7 cellular contexts compared by ENCODE assay signal in the genomic region with DNA sequence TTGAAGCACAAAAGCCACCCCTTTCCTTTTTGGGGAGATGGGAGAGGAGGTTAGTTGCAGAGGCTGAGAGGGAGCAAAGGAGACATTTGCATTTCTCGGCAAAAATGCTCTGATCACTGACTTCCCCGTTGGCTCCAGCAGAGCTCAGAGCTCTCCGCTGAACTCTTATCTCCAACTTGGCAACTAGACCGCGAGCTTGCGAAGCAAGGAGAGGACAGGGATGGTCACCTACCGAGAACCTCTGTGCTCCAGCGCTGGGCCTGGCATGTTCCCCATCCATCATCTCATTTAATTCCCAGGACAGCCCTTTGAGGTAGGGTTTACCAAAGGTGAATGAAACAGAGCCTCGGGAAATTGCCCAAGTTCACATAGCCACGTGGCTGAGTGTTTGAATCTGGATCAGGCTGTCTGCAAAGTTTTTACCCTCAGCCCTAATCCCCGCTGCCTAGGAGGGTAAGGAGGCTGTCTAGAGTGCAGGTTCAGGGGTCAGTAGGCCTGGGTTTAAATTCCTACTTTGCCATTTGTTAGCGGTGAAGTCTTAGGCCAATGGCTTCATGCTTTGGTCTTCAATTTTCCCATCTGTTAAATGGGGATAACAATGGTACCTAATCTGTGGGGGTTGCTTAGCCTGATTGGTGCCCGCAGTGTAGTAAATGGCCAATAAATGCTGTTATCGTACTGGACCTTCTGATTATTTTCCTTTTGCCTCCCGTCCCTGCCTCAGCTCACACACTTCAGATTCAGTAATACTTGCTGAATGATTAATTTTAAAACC. TPM values are rescaled to one million over a fixed set of nuclear protein-coding genes. Genes with fewer than 3 reads are reported as not detected.
DNase-seq lines count a peak whose midpoint lies in the region; ATAC-seq and TF ChIP-seq lines count a peak whose summit lies in the region.

No MANE protein-coding gene starts in this region.

- no peak overlapping the region for H3K27ac ChIP-seq in iPS-18a (ENCODE audit: low read length)
- no peak overlapping the region for H3K27ac ChIP-seq in smooth muscle cell (ENCODE audit: low read depth)

- peak overlapping the region; percentile 82 for H3K4me2 ChIP-seq in smooth muscle cell

- H3K9ac ChIP-seq in iPS-18a (ENCODE audit: low read length) (no peak overlapping the region), smooth muscle cell (ENCODE audit: low read depth) (no peak overlapping the region)

- H3K27me3 ChIP-seq in iPS-18a (ENCODE audit: control insufficient read depth, insufficient read depth, low read length) (peaks cover 65% of the 10 kb centered on the region), smooth muscle cell (ENCODE audit: low read depth) (peaks cover 30% of the 10 kb centered on the region)

- peaks cover 25% of the 10 kb centered on the region for H3K4me1 Mint-ChIP-seq in activated naive CD8-positive, alpha-beta T cell treated with anti-CD3 and anti-CD28 coated beads, Interleukin-2, amount 50 U/mL, for 24 hours

- H4K20me1 ChIP-seq in smooth muscle cell (ENCODE audit: low read depth) = no peaks in the 10 kb centered on the region

- H3K79me2 ChIP-seq in smooth muscle cell (ENCODE audit: low read depth) = no peaks in the 10 kb centered on the region

- no peak overlapping the region for H2AFZ ChIP-seq in smooth muscle cell (ENCODE audit: low read depth)

- no peak for TF ChIP-seq CTCF in smooth muscle cell (IDR thresholded peaks at IDR 0.05; ENCODE audit: borderline replicate concordance, insufficient read depth, poor library complexity, severe bottlenecking)

- peak overlapping the region; percentile 17 for H3K4me3 Mint-ChIP-seq in activated naive CD8-positive, alpha-beta T cell treated with anti-CD3 and anti-CD28 coated beads, Interleukin-2, amount 50 U/mL, for 24 hours

- ATAC-seq in HG02610 (IDR thresholded peaks at IDR 0.05; ENCODE audit: unreplicated experiment) (peak; percentile 2), HG02763 (IDR thresholded peaks at IDR 0.05; ENCODE audit: unreplicated experiment) (no peak)
- ATAC-seq in activated naive CD8-positive, alpha-beta T cell treated with anti-CD3 and anti-CD28 coated beads, Interleukin-2, amount 50 U/mL, for 24 hours = no peak

- H3K36me3 ChIP-seq in iPS-18a (ENCODE audit: control insufficient read depth, low read depth, low read length) = no peaks in the 10 kb centered on the region
- no peaks in the 10 kb centered on the region for H3K36me3 ChIP-seq in smooth muscle cell (ENCODE audit: low read depth)

- WGBS in smooth muscle cell (ENCODE audit: low lambda C conversion rate) = 56% methylated on average over 15 of the region's 15 CpGs

- peaks cover 10% of the 10 kb centered on the region for H3K9me3 ChIP-seq in iPS-18a (ENCODE audit: control insufficient read depth, low read depth, low read length)
- H3K9me3 ChIP-seq in smooth muscle cell (replicated peaks; ENCODE audit: low read depth) = no peaks in the 10 kb centered on the region

- no peak for DNase-seq in activated naive CD8-positive, alpha-beta T cell treated with anti-CD3 and anti-CD28 coated beads, Interleukin-2, amount 50 U/mL, for 24 hours
- DNase-seq in smooth muscle cell (lab: John Stamatoyannopoulos, UW; ENCODE audit: unreplicated experiment) (no peak), glomerular visceral epithelial cell (ENCODE audit: extremely low spot score) (no peak)
- DNase-seq in stimulated activated CD4-positive, alpha-beta T cell treated with anti-CD3 and anti-CD28 coated beads, Interleukin-12 subunit alpha, Interleukin-12 subunit beta, amount 100 ng/mL, for 4 hours = no peak

- H3F3A ChIP-seq in smooth muscle cell (ENCODE audit: low read depth) = no peaks in the 10 kb centered on the region

- H3K9me3 Mint-ChIP-seq in activated naive CD8-positive, alpha-beta T cell treated with anti-CD3 and anti-CD28 coated beads, Interleukin-2, amount 50 U/mL, for 24 hours = no peaks in the 10 kb centered on the region

- no peak overlapping the region for H3K27ac Mint-ChIP-seq in activated naive CD8-positive, alpha-beta T cell treated with anti-CD3 and anti-CD28 coated beads, Interleukin-2, amount 50 U/mL, for 24 hours

- H3K4me1 ChIP-seq in iPS-18a (ENCODE audit: control insufficient read depth, low read depth, low read length) = peaks cover 4% of the 10 kb centered on the region
- H3K4me1 ChIP-seq in smooth muscle cell (ENCODE audit: low read depth) = no peaks in the 10 kb centered on the region

- peak overlapping the region; percentile 52 for H3K4me3 ChIP-seq in iPS-18a (ENCODE audit: low read length)
- H3K4me3 ChIP-seq in smooth muscle cell = peak overlapping the region; percentile 37

- peaks cover 36% of the 10 kb centered on the region for H3K27me3 Mint-ChIP-seq in activated naive CD8-positive, alpha-beta T cell treated with anti-CD3 and anti-CD28 coated beads, Interleukin-2, amount 50 U/mL, for 24 hours

- no peaks in the 10 kb centered on the region for H3K36me3 Mint-ChIP-seq in activated naive CD8-positive, alpha-beta T cell treated with anti-CD3 and anti-CD28 coated beads, Interleukin-2, amount 50 U/mL, for 24 hours (ENCODE audit: low read depth)

RNA-seq across cellular contexts. Expression of gene CITED1, which starts 3.8 kb away (rescaled TPM):
- total RNA-seq in smooth muscle cell = 1.0 TPM in 1 of 2 replicates, not detected in the other
- 0.42 and 1.1 TPM in 2 replicates for polyA plus RNA-seq in smooth muscle cell

RNA-seq across cellular contexts. Expression of gene RPS4X, which starts 32.4 kb away (rescaled TPM):
- total RNA-seq in smooth muscle cell = 618 and 691 TPM in 2 replicates
- 190 and 228 TPM in 2 replicates for polyA plus RNA-seq in smooth muscle cell
